13 cellular contexts compared by ENCODE assay signal in genomic region chr10:6083523-6084475, GRCh38. TPM values are rescaled to one million over a fixed set of nuclear protein-coding genes. Genes with fewer than 3 reads are reported as not detected.
DNase-seq lines count a peak whose midpoint lies in the region; ATAC-seq and TF ChIP-seq lines count a peak whose summit lies in the region.
"Had no signal": no experiment of that assay in that cellular context is flagged by ENCODE, and none has a peak within 500 bp of the region (broad histone marks: within the 10 kb centered on the region; RNA-seq: fewer than 3 reads in every experiment).

No MANE protein-coding gene starts in this region.

- no peaks in the 10 kb centered on the region for H3K27me3 Mint-ChIP-seq in activated T-cell treated with anti-CD3 and anti-CD28 coated beads, Interleukin-2, amount 50 U/mL, for 24 hours
- H3K27me3 Mint-ChIP-seq in glutamatergic neuron (ENCODE audit: unreplicated experiment) = peaks cover 11% of the 10 kb centered on the region

- intact Hi-C loops in psoas muscle (cut with DNase I) = loop anchor here in 1 of 2 donors (5.0 kb wide), 1 partner anchor 66 kb away; no protein-coding TSS in a partner anchor

- peak; percentile 72 for DNase-seq in activated T-cell treated with anti-CD3 and anti-CD28 coated beads for 24 hours (ENCODE audit: low read depth)
- DNase-seq in activated T-cell treated with anti-CD3 and anti-CD28 coated beads, Interleukin-2, amount 50 U/mL, for 1 hour = no peak
- DNase-seq in activated T-cell treated with anti-CD3 and anti-CD28 coated beads, Interleukin-2, amount 50 U/mL, for 24 hours = peak; percentile 74
- no peak for DNase-seq in glutamatergic neuron
- peak; percentile 66 for DNase-seq in stimulated activated naive CD4-positive, alpha-beta T cell treated with Interleukin-2 at 50 U/mL for 16 hours (lab: John Stamatoyannopoulos, UW)
- no peak for DNase-seq in psoas muscle
- DNase-seq: caudate nucleus, NCI-H187 had no signal

- H3K4me3 ChIP-seq in psoas muscle = no peak overlapping the region
- H3K4me3 ChIP-seq: A549 had no signal

- ATAC-seq in HG03521 (IDR thresholded peaks at IDR 0.05; ENCODE audit: unreplicated experiment) = no peak
- ATAC-seq in psoas muscle = no peak
- no peak for ATAC-seq in HG02852 (IDR thresholded peaks at IDR 0.05; ENCODE audit: unreplicated experiment)
- ATAC-seq: A549 had no signal

- no peaks in the 10 kb centered on the region for H3K9me3 ChIP-seq in psoas muscle

- no peaks in the 10 kb centered on the region for H3K36me3 Mint-ChIP-seq in activated T-cell treated with anti-CD3 and anti-CD28 coated beads, Interleukin-2, amount 50 U/mL, for 24 hours (ENCODE audit: low read depth)
- peaks cover 10% of the 10 kb centered on the region for H3K36me3 Mint-ChIP-seq in glutamatergic neuron (ENCODE audit: unreplicated experiment)

- H3K27ac ChIP-seq in psoas muscle = no peak overlapping the region
- H3K27ac ChIP-seq: A549, parathyroid adenoma had no signal

- no peaks in the 10 kb centered on the region for H3K36me3 ChIP-seq in psoas muscle (ENCODE audit: insufficient read depth in 1 of 2, low read depth in 1 of 2)

- peaks cover 16% of the 10 kb centered on the region for H3K4me1 ChIP-seq in psoas muscle
- H3K4me1 ChIP-seq: parathyroid adenoma had no signal

- peaks cover 0 to 16% (median 0%) of the 10 kb centered on the region in 3 donors for H3K27me3 ChIP-seq in psoas muscle (ENCODE audit: insufficient read depth in 3 of 3, low read length in 2 of 3)

- 36 to 38% (median 36%) methylated on average over 17 of the region's 17 CpGs for WGBS in psoas muscle, 3 donors

- peak overlapping the region; percentile 74 for H3K4me3 Mint-ChIP-seq in activated T-cell treated with anti-CD3 and anti-CD28 coated beads, Interleukin-2, amount 50 U/mL, for 24 hours
- peak overlapping the region; percentile 34 for H3K4me3 Mint-ChIP-seq in glutamatergic neuron (ENCODE audit: unreplicated experiment)

- peaks cover 74% of the 10 kb centered on the region for H3K4me1 Mint-ChIP-seq in activated T-cell treated with anti-CD3 and anti-CD28 coated beads, Interleukin-2, amount 50 U/mL, for 24 hours (ENCODE audit: low read depth)
- peaks cover 24% of the 10 kb centered on the region for H3K4me1 Mint-ChIP-seq in glutamatergic neuron (ENCODE audit: low read depth, unreplicated experiment)

- H3K9me3 Mint-ChIP-seq in activated T-cell treated with anti-CD3 and anti-CD28 coated beads, Interleukin-2, amount 50 U/mL, for 24 hours = peaks cover 4% of the 10 kb centered on the region
- peaks cover 11% of the 10 kb centered on the region for H3K9me3 Mint-ChIP-seq in glutamatergic neuron (ENCODE audit: unreplicated experiment)

- TF ChIP-seq CTCF in glutamatergic neuron (IDR thresholded peaks at IDR 0.05; ENCODE audit: partially characterized antibody, unreplicated experiment) = no peak
- no peak for TF ChIP-seq CTCF in psoas muscle (IDR thresholded peaks at IDR 0.05)

- peak overlapping the region; percentile 97 for H3K27ac Mint-ChIP-seq in activated T-cell treated with anti-CD3 and anti-CD28 coated beads, Interleukin-2, amount 50 U/mL, for 24 hours
- H3K27ac Mint-ChIP-seq in glutamatergic neuron (ENCODE audit: unreplicated experiment) = peak overlapping the region; percentile 26

RNA-seq across cellular contexts. Expression of gene RBM17, which starts 5.0 kb away (rescaled TPM):
- total RNA-seq in glutamatergic neuron (ENCODE audit: unreplicated experiment) = 171 TPM
- total RNA-seq in psoas muscle = 100 to 1,000 TPM in 1 of 4 donors, 10 to 100 TPM in 3; 74.4 to 104 (median 86.5) TPM
- polyA plus RNA-seq in psoas muscle = 100 to 1,000 TPM in 2 of 3 donors, 10 to 100 TPM in 1; 76.0 to 157 (median 110) TPM

RNA-seq across cellular contexts. Expression of gene IL2RA, which starts 21.6 kb away (rescaled TPM):
- not detected for total RNA-seq in glutamatergic neuron (ENCODE audit: unreplicated experiment)
- 1 to 10 TPM in 1 of 4 donors, under 1 TPM in 3; 0.13 to 1.8 (median 0.73) TPM for total RNA-seq in psoas muscle
- under 1 TPM; 0.08 to 0.20 (median 0.12) TPM for polyA plus RNA-seq in psoas muscle
- total RNA-seq: temporal lobe had no signal
- polyA plus RNA-seq: A549 had no signal

Comparison
In these comparisons a context has a peak if more than half of its experiments do, and no peak if none do; other contexts are left out.
1. DNase-seq: peak in activated T-cell treated with anti-CD3 and anti-CD28 coated beads for 24 hours (single experiment), activated T-cell treated with anti-CD3 and anti-CD28 coated beads, Interleukin-2, amount 50 U/mL, for 24 hours (single experiment) and stimulated activated naive CD4-positive, alpha-beta T cell treated with Interleukin-2 at 50 U/mL for 16 hours (single experiment); none in activated T-cell treated with anti-CD3 and anti-CD28 coated beads, Interleukin-2, amount 50 U/mL, for 1 hour (single experiment), glutamatergic neuron (single experiment) and psoas muscle (0 of 2).